In the genomic region with DNA sequence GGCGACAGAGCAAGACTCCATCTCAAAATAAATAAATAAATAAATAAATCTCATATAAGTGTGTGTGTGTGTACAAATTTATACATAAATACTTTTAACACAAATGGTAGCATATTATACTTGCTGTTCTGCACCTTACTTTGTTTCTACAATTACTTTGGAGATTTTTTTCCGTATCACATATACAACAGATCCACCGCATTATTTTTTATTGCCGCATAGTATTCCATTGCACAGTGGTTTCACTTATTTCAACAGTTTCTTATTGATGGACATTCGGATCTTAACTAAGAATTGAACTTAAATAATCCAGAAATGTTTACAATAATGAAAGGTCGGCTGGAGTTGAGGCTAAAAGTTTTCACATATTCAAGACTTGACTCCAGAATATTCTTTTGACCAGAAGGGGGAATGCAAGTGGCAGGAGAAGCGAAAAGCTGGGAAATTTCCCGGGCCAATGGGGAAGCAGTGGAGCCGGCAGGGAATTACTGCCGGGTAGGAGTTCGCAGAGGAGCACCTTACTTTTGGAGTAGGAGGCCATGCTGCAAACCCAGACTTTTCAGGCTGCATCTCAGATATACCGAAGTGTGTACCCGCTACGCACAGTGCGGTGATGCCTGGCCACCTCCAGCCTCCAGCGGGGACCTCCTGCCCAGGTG, we compare ENCODE assay signal across 8 cellular contexts. TPM values are rescaled to one million over a fixed set of nuclear protein-coding genes. Genes with fewer than 3 reads are reported as not detected.
DNase-seq lines count a peak whose midpoint lies in the region; TF ChIP-seq lines count a peak whose summit lies in the region.

No MANE protein-coding gene starts in this region.

- H4K20me1 ChIP-seq in fibroblast of lung (ENCODE audit: control insufficient read depth, extremely low read depth, insufficient read depth, low read length): no peaks in the 10 kb centered on the region

- TF ChIP-seq POLR2A in prostate gland (IDR thresholded peaks at IDR 0.05): no peak

- TF ChIP-seq CTCF in fibroblast of lung (conservative IDR thresholded peaks at IDR 0.05 in 1 of 2, IDR thresholded peaks at IDR 0.05 in 1 of 2; ENCODE audit: low read depth in 1 of 2, low read length in 2 of 2) (no peak), prostate gland (IDR thresholded peaks at IDR 0.05) (no peak)

- no peaks in the 10 kb centered on the region for H3K79me2 ChIP-seq in fibroblast of lung (ENCODE audit: control insufficient read depth, insufficient read depth, low read length)

- H3K4me3 ChIP-seq in fibroblast of lung (replicated peaks in 1 of 4; ENCODE audit: control extremely low read depth in 1 of 4, insufficient read depth in 1 of 4, low read depth in 3 of 4, low read length in 4 of 4) (peak overlapping the region; percentile 43 to 57 (median 48)), prostate gland (peak overlapping the region; percentile 45 to 53)

- no peak overlapping the region for H3K9ac ChIP-seq in fibroblast of lung (ENCODE audit: insufficient read depth, low read length)

- DNase-seq in EH (ENCODE audit: low read depth) (peak; percentile 51), NCI-H226 (peak; percentile 64), fibroblast of lung (ENCODE audit: low read depth in 2 of 2) (peak in 1 of 2 donors; percentile 18), prostate gland (ENCODE audit: low spot score) (no peak), NCI-H1092 treated with DMSO at 0.1 percent for 48 hours (lab: John Stamatoyannopoulos, UW) (no peak), NCI-H2029 (lab: John Stamatoyannopoulos, UW) (no peak), SIG-M5 treated with dmso at 0.1 percent for 504 hours (lab: John Stamatoyannopoulos, UW; ENCODE audit: unreplicated experiment) (no peak)
- no peak for DNase-seq in stimulated activated CD4-positive, alpha-beta T cell treated with anti-CD3 and anti-CD28 coated beads, Interleukin-4, amount 100 ng/mL, for 4 hours

- no peak overlapping the region for H3K27ac ChIP-seq in fibroblast of lung (ENCODE audit: insufficient read depth, low read length)
- H3K27ac ChIP-seq in prostate gland: no peak overlapping the region

- no peaks in the 10 kb centered on the region for H3K9me3 ChIP-seq in fibroblast of lung (ENCODE audit: control insufficient read depth, insufficient read depth, low read depth, low read length)
- H3K9me3 ChIP-seq in prostate gland: no peaks in the 10 kb centered on the region

- H3K36me3 ChIP-seq in fibroblast of lung (ENCODE audit: control insufficient read depth, insufficient read depth, low read length) (no peaks in the 10 kb centered on the region), prostate gland (no peaks in the 10 kb centered on the region)

- H2AFZ ChIP-seq in fibroblast of lung (ENCODE audit: low read length): peak overlapping the region; percentile 48

- H3K4me1 ChIP-seq in fibroblast of lung (ENCODE audit: control insufficient read depth, extremely low read depth, insufficient read depth, low read length) (no peaks in the 10 kb centered on the region), prostate gland (replicated peaks) (no peaks in the 10 kb centered on the region)

- intact Hi-C loops in prostate gland (cut with DNase I): no loop called here

- peak overlapping the region; percentile 89 for H3K4me2 ChIP-seq in fibroblast of lung (ENCODE audit: extremely low read depth, insufficient read depth, low read length)

- peaks cover 6% of the 10 kb centered on the region for H3K27me3 ChIP-seq in fibroblast of lung (ENCODE audit: control insufficient read depth, insufficient read depth, low read length)
- H3K27me3 ChIP-seq in prostate gland (replicated peaks; ENCODE audit: insufficient read depth): no peaks in the 10 kb centered on the region

- WGBS in prostate gland: 39% methylated on average over 16 of the region's 16 CpGs

RNA-seq across cellular contexts. Expression of gene CNNM1, which starts 0.4 kb away (rescaled TPM):
- 0.51 and 0.66 TPM in 2 replicates for total RNA-seq in fibroblast of lung
- polyA plus RNA-seq in fibroblast of lung: 0.20 and 1.0 TPM in 2 replicates
- polyA plus RNA-seq in fibroblast of lung (2012): 0.12 and 0.67 TPM in 2 replicates
- polyA minus RNA-seq in fibroblast of lung (ENCODE audit: low replicate concordance): 0.07 TPM in 1 of 2 replicates, not detected in the other
- 10 to 100 TPM in 1 of 2 donors, 1 to 10 TPM in 1; 4.2 to 36.1 TPM for total RNA-seq in prostate gland

Comparison
In these comparisons a context has a peak if more than half of its experiments do, and no peak if none do; other contexts are left out.
1. DNase-seq: peak in EH (single experiment) and NCI-H226 (single experiment); none in prostate gland (single experiment), stimulated activated CD4-positive, alpha-beta T cell treated with anti-CD3 and anti-CD28 coated beads, Interleukin-4, amount 100 ng/mL, for 4 hours (0 of 2), NCI-H1092 treated with DMSO at 0.1 percent for 48 hours (single experiment), NCI-H2029 (single experiment) and SIG-M5 treated with dmso at 0.1 percent for 504 hours (single experiment).